In the genomic region with DNA sequence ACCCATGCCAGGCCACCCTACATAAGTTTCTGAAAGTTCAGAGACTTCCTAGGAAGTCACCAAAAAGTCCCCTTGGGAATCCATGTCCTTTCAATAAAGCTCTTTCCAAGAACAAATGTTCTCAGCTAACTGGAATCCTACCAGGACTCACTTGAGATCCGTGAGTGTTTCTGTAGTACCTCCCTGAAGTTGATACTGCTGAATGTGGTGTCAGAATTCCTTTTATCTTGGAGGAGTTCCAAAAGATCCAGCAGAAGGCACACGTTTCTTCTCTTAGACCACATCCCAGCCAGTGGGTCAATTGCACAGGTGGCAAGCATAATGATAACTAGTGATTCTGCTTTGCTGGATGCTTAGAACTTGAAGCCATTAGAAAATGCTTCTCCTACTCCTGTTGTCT, we compare ENCODE assay signal across 21 cellular contexts.
"Had no signal": no experiment of that assay in that cellular context is flagged by ENCODE, and none has a peak within 500 bp of the region (broad histone marks: within the 10 kb centered on the region; RNA-seq: fewer than 3 reads in every experiment).

No MANE protein-coding gene starts in this region.

- H3K36me3 ChIP-seq: right lobe of liver had no signal

- H3K4me3 ChIP-seq: body of pancreas, right lobe of liver had no signal

- H3K27ac ChIP-seq: body of pancreas, right lobe of liver had no signal

- H3K27ac Mint-ChIP-seq: activated CD4-positive, alpha-beta T cell treated with anti-CD3 and anti-CD28 coated beads for 36 hours; activated CD8-positive, alpha-beta T cell treated with anti-CD3 and anti-CD28 coated beads for 36 hours; activated naive CD4-positive, alpha-beta T cell treated with anti-CD3 and anti-CD28 coated beads, Interleukin-2, amount 50 U/mL, for 72 hours; immature natural killer cell; nephron; stimulated activated effector memory CD8-positive, alpha-beta T cell treated with anti-CD3 and anti-CD28 coated beads, Interleukin-12 subunit alpha, Interleukin-12 subunit beta, amount 100 ng/mL, for 72 hours had no signal

- H3K9me3 ChIP-seq: body of pancreas, right lobe of liver had no signal

- H3K27me3 Mint-ChIP-seq: activated CD4-positive, alpha-beta T cell treated with anti-CD3 and anti-CD28 coated beads for 36 hours; activated CD8-positive, alpha-beta T cell treated with anti-CD3 and anti-CD28 coated beads for 36 hours; central memory CD8-positive, alpha-beta T cell had no signal

- H3K27me3 ChIP-seq: body of pancreas, right lobe of liver had no signal

- H3K9me3 Mint-ChIP-seq: nephron had no signal

- FAIRE-seq: endothelial cell of umbilical vein, urothelium cell line had no signal

- H3K4me1 Mint-ChIP-seq: activated CD4-positive, alpha-beta T cell treated with anti-CD3 and anti-CD28 coated beads for 36 hours; central memory CD8-positive, alpha-beta T cell; immature natural killer cell; stimulated activated effector memory CD8-positive, alpha-beta T cell treated with anti-CD3 and anti-CD28 coated beads, Interleukin-12 subunit alpha, Interleukin-12 subunit beta, amount 100 ng/mL, for 72 hours had no signal

- ATAC-seq: activated CD4-positive, alpha-beta T cell treated with anti-CD3 and anti-CD28 coated beads for 36 hours; activated CD8-positive, alpha-beta T cell treated with anti-CD3 and anti-CD28 coated beads for 36 hours; activated naive CD4-positive, alpha-beta T cell treated with anti-CD3 and anti-CD28 coated beads, Interleukin-2, amount 50 U/mL, for 72 hours; activated T-cell treated with anti-CD3 and anti-CD28 coated beads, Interleukin-2, amount 50 U/mL, for 4 hours; body of pancreas; left colon; right lobe of liver; stimulated activated effector memory CD8-positive, alpha-beta T cell treated with anti-CD3 and anti-CD28 coated beads, Interleukin-12 subunit alpha, Interleukin-12 subunit beta, amount 100 ng/mL, for 72 hours had no signal

- H3K4me3 Mint-ChIP-seq: activated CD4-positive, alpha-beta T cell treated with anti-CD3 and anti-CD28 coated beads for 36 hours; activated CD8-positive, alpha-beta T cell treated with anti-CD3 and anti-CD28 coated beads for 36 hours; activated T-cell treated with anti-CD3 and anti-CD28 coated beads, Interleukin-2, amount 50 U/mL, for 4 hours; central memory CD8-positive, alpha-beta T cell; immature natural killer cell; nephron; stimulated activated effector memory CD8-positive, alpha-beta T cell treated with anti-CD3 and anti-CD28 coated beads, Interleukin-12 subunit alpha, Interleukin-12 subunit beta, amount 100 ng/mL, for 72 hours had no signal

- DNase-seq: activated CD4-positive, alpha-beta T cell treated with anti-CD3 and anti-CD28 coated beads for 36 hours; activated CD8-positive, alpha-beta T cell treated with anti-CD3 and anti-CD28 coated beads for 36 hours; activated effector memory CD4-positive, alpha-beta T cell treated with anti-CD3 and anti-CD28 coated beads, Interleukin-2, amount 50 U/mL, for 16 hours; activated T-cell treated with anti-CD3 and anti-CD28 coated beads, Interleukin-2, amount 50 U/mL, for 4 hours; amniotic stem cell; body of pancreas; cortex of kidney; effector CD4-positive, alpha-beta T cell; immature natural killer cell; left colon; mesendoderm; nucleus accumbens; right lobe of liver; stimulated activated CD4-positive, alpha-beta T cell treated with anti-CD3 and anti-CD28 coated beads, Interleukin-2, amount 100 ng/mL, for 24 hours; T-helper 2 cell had no signal

- H3K4me1 ChIP-seq: right lobe of liver had no signal

- H3K36me3 Mint-ChIP-seq: activated naive CD4-positive, alpha-beta T cell treated with anti-CD3 and anti-CD28 coated beads, Interleukin-2, amount 50 U/mL, for 72 hours; immature natural killer cell; stimulated activated effector memory CD8-positive, alpha-beta T cell treated with anti-CD3 and anti-CD28 coated beads, Interleukin-12 subunit alpha, Interleukin-12 subunit beta, amount 100 ng/mL, for 72 hours had no signal
